In genomic region chr4:119861731-119862130, GRCh38 we compare ENCODE assay signal across 28 cellular contexts.
A peak's percentile ranks its signal among the peaks of the same experiment; 100 is the strongest.
DNase-seq lines count a peak whose midpoint lies in the region; ATAC-seq, FAIRE-seq and TF ChIP-seq lines count a peak whose summit lies in the region.
"Had no signal": no experiment of that assay in that cellular context is flagged by ENCODE, and none has a peak within 500 bp of the region (broad histone marks: within the 10 kb centered on the region; RNA-seq: fewer than 3 reads in every experiment).

No MANE protein-coding gene starts in this region.

- no peak for TF ChIP-seq EP300 in H1 (IDR thresholded peaks at IDR 0.05; ENCODE audit: borderline replicate concordance in 1 of 2, low read depth in 2 of 2, low read length in 2 of 2)

- no peak overlapping the region for H2BK12ac ChIP-seq in H1 (ENCODE audit: low read depth, low read length)

- FAIRE-seq in H1 (lab: Jason Lieb, UNC), result no peak
- FAIRE-seq: GM12878, H54 had no signal

- no peak overlapping the region for H2BK20ac ChIP-seq in H1 (ENCODE audit: low read length)

- no peak overlapping the region for H2BK120ac ChIP-seq in H1 (replicated peaks; ENCODE audit: low read depth, low read length)

- no peak overlapping the region for H2BK5ac ChIP-seq in H1 (ENCODE audit: low read depth, low read length)

- no peaks in the 10 kb centered on the region for H3K4me1 Mint-ChIP-seq in stimulated activated effector memory CD8-positive, alpha-beta T cell treated with anti-CD3 and anti-CD28 coated beads, Interleukin-12 subunit alpha, Interleukin-12 subunit beta, amount 100 ng/mL, for 72 hours
- H3K4me1 Mint-ChIP-seq: activated CD4-positive, alpha-beta T cell treated with anti-CD3 and anti-CD28 coated beads, Interleukin-2, amount 10 ng/mL, durations not matched to agents 24 days and 14 days; activated naive CD8-positive, alpha-beta T cell treated with anti-CD3 and anti-CD28 coated beads for 36 hours; memory B cell had no signal

- ATAC-seq in GM19035 (IDR thresholded peaks at IDR 0.05; ENCODE audit: unreplicated experiment), result no peak
- ATAC-seq in stimulated activated effector memory CD8-positive, alpha-beta T cell treated with anti-CD3 and anti-CD28 coated beads, Interleukin-12 subunit alpha, Interleukin-12 subunit beta, amount 100 ng/mL, for 72 hours, result no peak
- ATAC-seq: body of pancreas; GM12878; heart left ventricle; stimulated activated naive CD8-positive, alpha-beta T cell treated with anti-CD3 and anti-CD28 coated beads, Interleukin-15, Interleukin-2, amounts not matched to agents 100 U/mL and 50 U/mL, for 24 hours had no signal

- no peaks in the 10 kb centered on the region for H3K36me3 Mint-ChIP-seq in stimulated activated effector memory CD8-positive, alpha-beta T cell treated with anti-CD3 and anti-CD28 coated beads, Interleukin-12 subunit alpha, Interleukin-12 subunit beta, amount 100 ng/mL, for 72 hours
- H3K36me3 Mint-ChIP-seq: activated naive CD8-positive, alpha-beta T cell treated with anti-CD3 and anti-CD28 coated beads for 36 hours; memory B cell had no signal

- TF ChIP-seq CTCF in Peyer's patch (IDR thresholded peaks at IDR 0.05) (no peak), H1 (IDR thresholded peaks at IDR 0.05; ENCODE audit: control extremely low read depth in 1 of 3, insufficient read depth in 1 of 3, low read depth in 1 of 3, low read length in 3 of 3) (no peak)

- no peaks in the 10 kb centered on the region for H3K79me2 ChIP-seq in H1 (ENCODE audit: control insufficient read depth in 1 of 2, insufficient read depth in 2 of 2, low read length in 2 of 2)

- H3K23me2 ChIP-seq in H1 (ENCODE audit: low read depth, low read length), result no peaks in the 10 kb centered on the region

- H4K91ac ChIP-seq in H1 (replicated peaks; ENCODE audit: insufficient read length, low read length), result no peak overlapping the region

- no peak overlapping the region for H2BK15ac ChIP-seq in H1 (ENCODE audit: low read length)

- no peak overlapping the region for H2AK5ac ChIP-seq in H1 (ENCODE audit: low read depth, low read length)

- H3K9me3 Mint-ChIP-seq in stimulated activated effector memory CD8-positive, alpha-beta T cell treated with anti-CD3 and anti-CD28 coated beads, Interleukin-12 subunit alpha, Interleukin-12 subunit beta, amount 100 ng/mL, for 72 hours, result no peaks in the 10 kb centered on the region
- H3K9me3 Mint-ChIP-seq: activated CD4-positive, alpha-beta T cell treated with anti-CD3 and anti-CD28 coated beads, Interleukin-2, amount 10 ng/mL, durations not matched to agents 24 days and 14 days; activated naive CD8-positive, alpha-beta T cell treated with anti-CD3 and anti-CD28 coated beads for 36 hours; T-helper 2 cell treated with Interferon-gamma antibody and Interleukin-4, amounts not matched to agents 5 μg/mL and 100 μg/mL, for 36 hours had no signal

- no peak overlapping the region for H3K18ac ChIP-seq in H1 (ENCODE audit: extremely low read depth, low read length)

- no peaks in the 10 kb centered on the region for H3K36me3 ChIP-seq in Peyer's patch
- H3K36me3 ChIP-seq in H1 (ENCODE audit: control insufficient read depth in 2 of 4, insufficient read depth in 4 of 4, low read length in 3 of 4), result no peaks in the 10 kb centered on the region
- H3K36me3 ChIP-seq: heart left ventricle, sigmoid colon, WERI-Rb-1 had no signal

- H3K9ac ChIP-seq in H1 (replicated peaks in 1 of 4; ENCODE audit: extremely low read depth in 1 of 4, low read depth in 3 of 4, low read length in 3 of 4), result no peak overlapping the region

- H3K4me3 Mint-ChIP-seq in stimulated activated effector memory CD8-positive, alpha-beta T cell treated with anti-CD3 and anti-CD28 coated beads, Interleukin-12 subunit alpha, Interleukin-12 subunit beta, amount 100 ng/mL, for 72 hours, result no peak overlapping the region
- H3K4me3 Mint-ChIP-seq: activated CD4-positive, alpha-beta T cell treated with anti-CD3 and anti-CD28 coated beads, Interleukin-2, amount 10 ng/mL, durations not matched to agents 24 days and 14 days; activated naive CD8-positive, alpha-beta T cell treated with anti-CD3 and anti-CD28 coated beads for 36 hours; memory B cell; T-helper 2 cell treated with Interferon-gamma antibody and Interleukin-4, amounts not matched to agents 5 μg/mL and 100 μg/mL, for 36 hours had no signal

- H3K23ac ChIP-seq in H1 (ENCODE audit: insufficient read length), result no peak overlapping the region

- POLR2A ChIA-PET in H1 (lab: Charles Lee; ENCODE audit: partially characterized antibody), result no interaction called here

- no peak overlapping the region for H3K4me2 ChIP-seq in H1 (ENCODE audit: insufficient read depth in 1 of 2, low read depth in 2 of 2, low read length in 2 of 2)

- H3K9me3 ChIP-seq in Peyer's patch, result no peaks in the 10 kb centered on the region
- no peaks in the 10 kb centered on the region for H3K9me3 ChIP-seq in H1 (ENCODE audit: insufficient read depth in 2 of 2, low read depth in 1 of 2, low read length in 1 of 2)
- H3K9me3 ChIP-seq: body of pancreas, heart left ventricle, sigmoid colon, uterus had no signal

- peak; percentile 59 for DNase-seq in LoVo (ENCODE audit: low spot score)
- peak in 2 of 3 donors; percentile 48 to 50 for DNase-seq in Peyer's patch
- no peak for DNase-seq in H1 (ENCODE audit: low read depth in 1 of 2, low spot score in 2 of 2)
- peak; percentile 43 for DNase-seq in retina
- DNase-seq in RPMI8226, result no peak
- DNase-seq in stimulated activated effector memory CD8-positive, alpha-beta T cell treated with anti-CD3 and anti-CD28 coated beads, Interleukin-12 subunit alpha, Interleukin-12 subunit beta, amount 100 ng/mL, for 72 hours (ENCODE audit: low spot score in 2 of 2), result no peak
- DNase-seq: activated CD4-positive, alpha-beta T cell treated with anti-CD3 and anti-CD28 coated beads, Interleukin-2, amount 10 ng/mL, durations not matched to agents 24 days and 14 days; activated effector memory CD4-positive, alpha-beta T cell treated with anti-CD3 and anti-CD28 coated beads, Interleukin-2, amount 50 U/mL, for 16 hours; activated naive CD8-positive, alpha-beta T cell treated with anti-CD3 and anti-CD28 coated beads for 36 hours; activated T-cell treated with anti-CD3 and anti-CD28 coated beads, Interleukin-2, amount 50 U/mL, for 1 hour; body of pancreas; COR-L47; heart left ventricle; IMR-90; NCI-H1105 treated with DMSO at 0.1 percent for 48 hours; NCI-H2029; NCI-H774; SHP77; sigmoid colon; stimulated activated CD4-positive, alpha-beta T cell treated with anti-CD3 and anti-CD28 coated beads, Interleukin-15, amount 100 ng/mL, for 24 hours; stimulated activated naive CD8-positive, alpha-beta T cell treated with anti-CD3 and anti-CD28 coated beads, Interleukin-15, Interleukin-2, amounts not matched to agents 100 U/mL and 50 U/mL, for 24 hours; uterus; WERI-Rb-1 had no signal

- H3K14ac ChIP-seq in H1 (ENCODE audit: insufficient read length), result no peak overlapping the region

- H3K4me1 ChIP-seq in Peyer's patch (no peaks in the 10 kb centered on the region), H1 (replicated peaks in 1 of 4; ENCODE audit: control insufficient read depth in 3 of 4, insufficient read depth in 4 of 4, low read length in 3 of 4) (no peaks in the 10 kb centered on the region)
- H3K4me1 ChIP-seq: uterus had no signal

- CTCF ChIA-PET in H1 (lab: Charles Lee; ENCODE audit: partially characterized antibody), result interaction anchor here (1.0 to 1.5 kb wide), 3 partner anchors 11 to 234 kb away, joined by 3 to 5 read pairs (median 4); partner anchors contain the start of gene PDE5A

- peak overlapping the region; percentile 16; the same call in 1 of the 2 replicates for H2AFZ ChIP-seq in H1 (ENCODE audit: low read length)

- no peak overlapping the region for H3K4ac ChIP-seq in H1 (replicated peaks; ENCODE audit: insufficient read length, low read depth, low read length)

- TF ChIP-seq POLR2A in Peyer's patch (IDR thresholded peaks at IDR 0.05), result no peak
- no peak for TF ChIP-seq POLR2A in H1 (IDR thresholded peaks at IDR 0.05; ENCODE audit: control extremely low read depth in 1 of 2, low read depth in 2 of 2, low read length in 2 of 2)

- 87% methylated on average over 3 of the region's 3 CpGs; no CpG with 5 or more reads in 1 of the 2 experiments for WGBS in H1 (ENCODE audit: extremely low coverage in 1 of 2, insufficient coverage in 1 of 2, insufficient read length in 1 of 2, insufficient replicate concordance in 2 of 2, low coverage in 1 of 2, low lambda C conversion rate in 2 of 2, missing lambda C conversion rate in 1 of 2), 2 experiments

- H3K27me3 ChIP-seq in Peyer's patch (no peaks in the 10 kb centered on the region), H1 (replicated peaks in 1 of 4; ENCODE audit: control insufficient read depth in 3 of 4, extremely low read depth in 1 of 4, insufficient read depth in 3 of 4, low read length in 3 of 4) (no peaks in the 10 kb centered on the region)
- H3K27me3 ChIP-seq: body of pancreas, heart left ventricle, sigmoid colon, uterus had no signal

- H4K8ac ChIP-seq in H1 (ENCODE audit: extremely low read depth, insufficient read depth, low read length), result no peak overlapping the region

- H3K4me3 ChIP-seq in Peyer's patch, result no peak overlapping the region
- no peak overlapping the region for H3K4me3 ChIP-seq in H1 (ENCODE audit: extremely low read depth in 1 of 4, insufficient read depth in 2 of 4, low read depth in 3 of 4, low read length in 4 of 4)
- H3K4me3 ChIP-seq: body of pancreas, GM12878, heart left ventricle, sigmoid colon, uterus had no signal

- H4K5ac ChIP-seq in H1 (ENCODE audit: insufficient read length, low read depth, low read length), result no peak overlapping the region

- no peak overlapping the region for H3K27ac ChIP-seq in Peyer's patch
- no peak overlapping the region for H3K27ac ChIP-seq in H1 (ENCODE audit: low read depth, low read length)
- H3K27ac ChIP-seq: heart left ventricle, sigmoid colon, uterus, WERI-Rb-1 had no signal

- H3K56ac ChIP-seq in H1 (replicated peaks; ENCODE audit: insufficient read length, low read depth, low read length), result no peak overlapping the region

- H3K27ac Mint-ChIP-seq in stimulated activated effector memory CD8-positive, alpha-beta T cell treated with anti-CD3 and anti-CD28 coated beads, Interleukin-12 subunit alpha, Interleukin-12 subunit beta, amount 100 ng/mL, for 72 hours, result no peak overlapping the region
- H3K27ac Mint-ChIP-seq: activated CD4-positive, alpha-beta T cell treated with anti-CD3 and anti-CD28 coated beads, Interleukin-2, amount 10 ng/mL, durations not matched to agents 24 days and 14 days; activated naive CD8-positive, alpha-beta T cell treated with anti-CD3 and anti-CD28 coated beads for 36 hours; memory B cell; T-helper 2 cell treated with Interferon-gamma antibody and Interleukin-4, amounts not matched to agents 5 μg/mL and 100 μg/mL, for 36 hours had no signal

- TF ChIP-seq RAD21 in H1 (IDR thresholded peaks at IDR 0.05 in 1 of 2, conservative IDR thresholded peaks at IDR 0.05 in 1 of 2; ENCODE audit: low read depth in 2 of 2, low read length in 2 of 2), result no peak

- no peaks in the 10 kb centered on the region for H4K20me1 ChIP-seq in H1 (replicated peaks in 1 of 2; ENCODE audit: control insufficient read depth in 1 of 2, insufficient read depth in 2 of 2, low read length in 2 of 2)

- no peaks in the 10 kb centered on the region for H3K79me1 ChIP-seq in H1 (ENCODE audit: low read depth, low read length)

TF ChIP-seq in H1, 55 proteins besides CTCF, POLR2A, EP300 and RAD21 (continues in another document):
- no peak for TF ChIP-seq GTF2F1 (IDR thresholded peaks at IDR 0.05; ENCODE audit: borderline replicate concordance, low read depth, low read length)

Comparison
In these comparisons a context has a peak if more than half of its experiments do, and no peak if none do; other contexts are left out.
1. DNase-seq: peak in LoVo (single experiment), Peyer's patch (2 of 3) and retina (single experiment); none in H1 (0 of 2), RPMI8226 (single experiment) and stimulated activated effector memory CD8-positive, alpha-beta T cell treated with anti-CD3 and anti-CD28 coated beads, Interleukin-12 subunit alpha, Interleukin-12 subunit beta, amount 100 ng/mL, for 72 hours (0 of 2).